Comparison of ENCODE assay signal across 9 cellular contexts in genomic region chr15:51229907-51230328, GRCh38.
DNase-seq lines count a peak whose midpoint lies in the region; ATAC-seq and TF ChIP-seq lines count a peak whose summit lies in the region.
"Had no signal": no experiment of that assay in that cellular context is flagged by ENCODE, and none has a peak within 500 bp of the region (broad histone marks: within the 10 kb centered on the region; RNA-seq: fewer than 3 reads in every experiment).

No MANE protein-coding gene starts in this region.

- H3K4me1 ChIP-seq in OCI-LY3 (ENCODE audit: low read length) (peaks cover 22% of the 10 kb centered on the region), skeletal muscle satellite cell (ENCODE audit: control insufficient read depth, insufficient read depth, low read length) (peaks cover 39% of the 10 kb centered on the region)

- H2AFZ ChIP-seq in OCI-LY3 (ENCODE audit: low read depth, low read length), result no peak overlapping the region

- H3K4me3 ChIP-seq in OCI-LY3 (ENCODE audit: low read length), result no peak overlapping the region
- H3K4me3 ChIP-seq in fibroblast of the aortic adventitia (ENCODE audit: low read depth, low read length), result no peak overlapping the region
- H3K4me3 ChIP-seq in skeletal muscle satellite cell (ENCODE audit: low read length), result no peak overlapping the region

- TF ChIP-seq CTCF in OCI-LY3 (IDR thresholded peaks at IDR 0.05; ENCODE audit: low read depth, low read length) (peak; percentile 67), fibroblast of the aortic adventitia (IDR thresholded peaks at IDR 0.05; ENCODE audit: insufficient read depth, low read length) (peak; percentile 51)

- H4K20me1 ChIP-seq in OCI-LY3 (ENCODE audit: insufficient read depth, low read length), result no peaks in the 10 kb centered on the region

- peaks cover 9% of the 10 kb centered on the region; the same call in 1 of the 2 replicates for H3K27me3 ChIP-seq in OCI-LY3 (ENCODE audit: low read depth, low read length)
- no peaks in the 10 kb centered on the region for H3K27me3 ChIP-seq in skeletal muscle satellite cell (ENCODE audit: control insufficient read depth, insufficient read depth, low read length)

- no peak for ATAC-seq in HG03097 (IDR thresholded peaks at IDR 0.05; ENCODE audit: low FRiP score, unreplicated experiment)
- no peak for ATAC-seq in HG02798 (IDR thresholded peaks at IDR 0.05; ENCODE audit: poor library complexity, unreplicated experiment)
- ATAC-seq in activated naive CD4-positive, alpha-beta T cell treated with anti-CD3 and anti-CD28 coated beads, Interleukin-2, amount 50 U/mL, for 72 hours, result no peak

- H3K4me2 ChIP-seq in OCI-LY3 (ENCODE audit: low read length), result no peak overlapping the region
- H3K4me2 ChIP-seq in skeletal muscle satellite cell (ENCODE audit: low read length), result no peak overlapping the region

- H3K36me3 ChIP-seq in OCI-LY3 (replicated peaks; ENCODE audit: low read depth, low read length) (no peaks in the 10 kb centered on the region), skeletal muscle satellite cell (ENCODE audit: insufficient read depth, low read length) (no peaks in the 10 kb centered on the region)

- no peak overlapping the region for H3K27ac Mint-ChIP-seq in activated naive CD4-positive, alpha-beta T cell treated with anti-CD3 and anti-CD28 coated beads, Interleukin-2, amount 50 U/mL, for 72 hours
- H3K27ac Mint-ChIP-seq: CD4-positive, CD25-positive, alpha-beta regulatory T cell had no signal

- DNase-seq in NCI-H1417 (lab: John Stamatoyannopoulos, UW) (peak in 2 of 3 experiments; percentile 28 to 72), NCI-H1417 treated with DMSO at 0.1 percent for 48 hours (lab: John Stamatoyannopoulos, UW) (no peak), fibroblast of the aortic adventitia (ENCODE audit: low read depth) (peak; percentile 77)
- no peak for DNase-seq in activated naive CD4-positive, alpha-beta T cell treated with anti-CD3 and anti-CD28 coated beads, Interleukin-2, amount 50 U/mL, for 72 hours (ENCODE audit: low spot score in 2 of 2)
- DNase-seq: CD4-positive, CD25-positive, alpha-beta regulatory T cell had no signal

- H3K79me2 ChIP-seq in OCI-LY3 (ENCODE audit: low read length), result no peaks in the 10 kb centered on the region

- H3K36me3 Mint-ChIP-seq in activated naive CD4-positive, alpha-beta T cell treated with anti-CD3 and anti-CD28 coated beads, Interleukin-2, amount 50 U/mL, for 72 hours, result no peaks in the 10 kb centered on the region
- H3K36me3 Mint-ChIP-seq: CD4-positive, CD25-positive, alpha-beta regulatory T cell had no signal

- H3K9ac ChIP-seq in OCI-LY3 (ENCODE audit: low read length) (no peak overlapping the region), skeletal muscle satellite cell (ENCODE audit: low read depth, low read length) (peak overlapping the region; percentile 20)

- H3K9me3 Mint-ChIP-seq in activated naive CD4-positive, alpha-beta T cell treated with anti-CD3 and anti-CD28 coated beads, Interleukin-2, amount 50 U/mL, for 72 hours, result no peaks in the 10 kb centered on the region

- H3K27ac ChIP-seq in OCI-LY3 (ENCODE audit: low read length), result no peak overlapping the region

- H3K9me3 ChIP-seq in OCI-LY3 (ENCODE audit: insufficient read depth, low read length) (no peaks in the 10 kb centered on the region), skeletal muscle satellite cell (replicated peaks; ENCODE audit: low read length) (no peaks in the 10 kb centered on the region)

Comparison
In these comparisons a context has a peak if more than half of its experiments do, and no peak if none do; other contexts are left out.
1. DNase-seq: peak in NCI-H1417 (2 of 3) and fibroblast of the aortic adventitia (single experiment); none in NCI-H1417 treated with DMSO at 0.1 percent for 48 hours (single experiment) and activated naive CD4-positive, alpha-beta T cell treated with anti-CD3 and anti-CD28 coated beads, Interleukin-2, amount 50 U/mL, for 72 hours (0 of 2).